ENCODE assay signal across 8 cellular contexts in the genomic region with DNA sequence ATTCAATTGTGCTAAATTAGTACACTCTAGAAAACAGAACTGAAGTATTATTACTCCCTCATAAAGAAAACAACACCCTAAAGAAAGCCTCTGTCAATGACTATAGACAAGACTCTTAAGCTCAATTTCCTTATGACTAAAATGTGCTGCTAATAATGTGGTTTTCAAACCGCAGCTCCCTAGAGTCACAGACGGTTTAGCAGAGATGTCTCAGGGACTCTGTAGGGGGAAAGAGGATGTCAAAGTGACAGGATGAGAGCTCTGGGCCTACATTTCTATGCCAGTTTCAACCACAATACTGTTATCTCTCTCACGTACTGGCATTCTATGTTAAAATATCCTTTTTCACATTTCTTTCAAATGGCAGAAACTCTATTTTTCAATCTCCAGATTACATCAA. TPM values are rescaled to one million over a fixed set of nuclear protein-coding genes. Genes with fewer than 3 reads are reported as not detected.
DNase-seq lines count a peak whose midpoint lies in the region; ATAC-seq and TF ChIP-seq lines count a peak whose summit lies in the region.

No MANE protein-coding gene starts in this region.

- H3K9me3 ChIP-seq in OCI-LY1 (ENCODE audit: low read length) = no peaks in the 10 kb centered on the region

- H3K36me3 Mint-ChIP-seq in natural killer cell = peaks cover 22% of the 10 kb centered on the region

- H3K4me3 ChIP-seq in OCI-LY1 (ENCODE audit: low read depth, low read length, poor library complexity, severe bottlenecking) = no peak overlapping the region

- H3K4me3 Mint-ChIP-seq in natural killer cell = peak overlapping the region; percentile 28

- no peaks in the 10 kb centered on the region for H3K79me2 ChIP-seq in OCI-LY1 (ENCODE audit: insufficient read depth, low read length)

- no peaks in the 10 kb centered on the region for H3K9me3 Mint-ChIP-seq in natural killer cell

- H3K27ac ChIP-seq in OCI-LY1 (ENCODE audit: low read depth, low read length, poor library complexity, severe bottlenecking) = peak overlapping the region; percentile 24

- DNase-seq in natural killer cell (no peak), SW480 (ENCODE audit: low spot score) (no peak), GF-D8 (lab: John Stamatoyannopoulos, UW) (no peak), left cardiac atrium (no peak), Right ventricle myocardium inferior (ENCODE audit: missing footprints) (no peak)

- peak overlapping the region; percentile 81 to 83 for H3K27ac Mint-ChIP-seq in natural killer cell

- no peak overlapping the region for H2AFZ ChIP-seq in OCI-LY1 (ENCODE audit: low read length)

- H3K9ac ChIP-seq in OCI-LY1 (ENCODE audit: low read length) = no peak overlapping the region

- intact Hi-C loops in natural killer cell (cut with micrococcal nuclease) (no loop called here), left cardiac atrium (cut with DNase I) (no loop called here), Right ventricle myocardium inferior (cut with DNase I) (no loop called here)

- H3K9me2 ChIP-seq in OCI-LY1 (ENCODE audit: low read depth, low read length) = no peaks in the 10 kb centered on the region

- H3K4me1 Mint-ChIP-seq in natural killer cell = peaks cover 9 to 25% of the 10 kb centered on the region in 2 donors

- H3K27me3 Mint-ChIP-seq in natural killer cell (ENCODE audit: low read depth in 2 of 2) = no peaks in the 10 kb centered on the region

- H3K4me2 ChIP-seq in OCI-LY1 (ENCODE audit: low read length) = no peak overlapping the region

- H3F3A ChIP-seq in OCI-LY1 (ENCODE audit: insufficient read depth, low read length) = no peaks in the 10 kb centered on the region

- peaks cover 89% of the 10 kb centered on the region for H3K36me3 ChIP-seq in OCI-LY1 (ENCODE audit: insufficient read depth, low read length)

- TF ChIP-seq CTCF in OCI-LY1 (IDR thresholded peaks at IDR 0.05; ENCODE audit: low read length) (no peak), natural killer cell (IDR thresholded peaks at IDR 0.05) (no peak)

- ATAC-seq in GM18873 (IDR thresholded peaks at IDR 0.05; ENCODE audit: low FRiP score, unreplicated experiment) (peak; percentile 100), HG02763 (IDR thresholded peaks at IDR 0.05; ENCODE audit: unreplicated experiment) (peak; percentile 100), natural killer cell (peak; percentile 79 to 90 (median 88)), left cardiac atrium (no peak), Right ventricle myocardium inferior (no peak)

- no peaks in the 10 kb centered on the region for H3K27me3 ChIP-seq in OCI-LY1 (ENCODE audit: insufficient read depth, low read length)

- peaks cover 20% of the 10 kb centered on the region for H3K4me1 ChIP-seq in OCI-LY1 (ENCODE audit: insufficient read depth, low read length, severe bottlenecking)

- H4K20me1 ChIP-seq in OCI-LY1 (ENCODE audit: insufficient read depth, low read length) = no peaks in the 10 kb centered on the region

RNA-seq across cellular contexts. Expression of gene WDR49, which starts 37.6 kb away (rescaled TPM):
- total RNA-seq in natural killer cell (1 to 10 TPM; 1.4 to 1.9 (median 1.5) TPM), left cardiac atrium (1 to 10 TPM; 7.5 to 7.9 TPM), Right ventricle myocardium inferior (1.9 TPM)

RNA-seq across cellular contexts. Expression of gene PDCD10, which starts 43.3 kb away (rescaled TPM):
- 10 to 100 TPM; 50.6 to 58.3 (median 50.8) TPM for total RNA-seq in natural killer cell
- 10 to 100 TPM; 27.5 to 39.0 TPM for total RNA-seq in left cardiac atrium
- 31.2 TPM for total RNA-seq in Right ventricle myocardium inferior

RNA-seq across cellular contexts. Expression of gene SERPINI1, which starts 44.2 kb away (rescaled TPM):
- total RNA-seq in natural killer cell (1 to 10 TPM; 5.6 to 9.3 (median 8.5) TPM), left cardiac atrium (1 to 10 TPM; 4.1 to 4.2 TPM), Right ventricle myocardium inferior (4.6 TPM)

Comparison
In these comparisons a context has a peak if more than half of its experiments do, and no peak if none do; other contexts are left out.
1. ATAC-seq: peak in GM18873 (single experiment), HG02763 (single experiment) and natural killer cell (3 of 3); none in left cardiac atrium (0 of 2) and Right ventricle myocardium inferior (single experiment).